In genomic region chr19:2230029-2230531, GRCh38 we compare ENCODE assay signal across 29 cellular contexts. TPM values are rescaled to one million over a fixed set of nuclear protein-coding genes. Genes with fewer than 3 reads are reported as not detected.
DNase-seq lines count a peak whose midpoint lies in the region; ATAC-seq and TF ChIP-seq lines count a peak whose summit lies in the region.
"Had no signal": no experiment of that assay in that cellular context is flagged by ENCODE, and none has a peak within 500 bp of the region (broad histone marks: within the 10 kb centered on the region; RNA-seq: fewer than 3 reads in every experiment).

No MANE protein-coding gene starts in this region.

- H3K4me3 Mint-ChIP-seq in CD4-positive, alpha-beta T cell = no peak overlapping the region
- H3K4me3 Mint-ChIP-seq in WTC11 (no peak overlapping the region), neural progenitor cell (peak overlapping the region; percentile 9)
- H3K4me3 Mint-ChIP-seq: CD8-positive, alpha-beta T cell; naive thymus-derived CD8-positive, alpha-beta T cell; T-helper 1 cell treated with Interleukin-12 subunit alpha and Interleukin-12 subunit beta and Interleukin-4 antibody, amounts not matched to agents 30 μg/mL and 1 μg/mL, for 36 hours had no signal

- H3K9me2 ChIP-seq in PC-3 (replicated peaks; ENCODE audit: low read length) (no peaks in the 10 kb centered on the region), GM23248 (ENCODE audit: insufficient read depth) (no peaks in the 10 kb centered on the region)

- peaks cover 8% of the 10 kb centered on the region for H3K4me1 Mint-ChIP-seq in CD4-positive, alpha-beta T cell (ENCODE audit: low read depth)
- H3K4me1 Mint-ChIP-seq in WTC11 = peaks cover 2% of the 10 kb centered on the region; the same call in 1 of the 2 replicates
- peaks cover 8% of the 10 kb centered on the region for H3K4me1 Mint-ChIP-seq in neural progenitor cell

- peaks cover 12% of the 10 kb centered on the region for H3F3A ChIP-seq in neural progenitor cell (ENCODE audit: low read depth)
- H3F3A ChIP-seq in PC-3 (ENCODE audit: low read length, unreplicated experiment) = no peaks in the 10 kb centered on the region
- H3F3A ChIP-seq in GM23248 (ENCODE audit: insufficient read depth) = peaks cover 19% of the 10 kb centered on the region; the same call in 1 of the 2 replicates

- CTCF ChIA-PET in CD4-positive, alpha-beta T cell (lab: Charles Lee) = no interaction called here
- CTCF ChIA-PET in WTC11 (lab: Charles Lee) = interaction anchor here (2.6 to 2.8 kb wide), 2 partner anchors 31 to 74 kb away, joined by 7 to 18 read pairs; no protein-coding TSS in a partner anchor
- CTCF ChIA-PET in PC-3 (lab: Charles Lee) = interaction anchor here (0.8 kb wide), 1 partner anchor 74 kb away, joined by 3 read pairs; no protein-coding TSS in a partner anchor

- peaks cover 91% of the 10 kb centered on the region for H3K36me3 ChIP-seq in BLaER1
- H3K36me3 ChIP-seq in neural progenitor cell = no peaks in the 10 kb centered on the region
- H3K36me3 ChIP-seq in PC-3 (ENCODE audit: low read depth, low read length) = peaks cover 5% of the 10 kb centered on the region; the same call in 1 of the 2 replicates
- H3K36me3 ChIP-seq in GM23248 (ENCODE audit: low read depth) = no peaks in the 10 kb centered on the region
- H3K36me3 ChIP-seq: uterus had no signal

- H2AFZ ChIP-seq in neural progenitor cell (replicated peaks) (no peak overlapping the region), PC-3 (ENCODE audit: low read length) (no peak overlapping the region), GM23248 (no peak overlapping the region)

- H3K27me3 ChIP-seq in BLaER1 (no peaks in the 10 kb centered on the region), neural progenitor cell (no peaks in the 10 kb centered on the region), PC-3 (ENCODE audit: low read length) (no peaks in the 10 kb centered on the region), GM23248 (replicated peaks; ENCODE audit: insufficient read depth) (no peaks in the 10 kb centered on the region)
- no peaks in the 10 kb centered on the region for H3K27me3 ChIP-seq in CD4-positive, alpha-beta T cell (ENCODE audit: control insufficient read depth, insufficient read depth, low read length)
- H3K27me3 ChIP-seq: adrenal gland, body of pancreas, heart left ventricle, pancreas, uterus had no signal

- no TSS peak for BruUV-seq in PC-3 (replicated peaks; lab: Mats Ljungman, UMichigan)

- H3K27me3 Mint-ChIP-seq in CD4-positive, alpha-beta T cell = no peaks in the 10 kb centered on the region
- H3K27me3 Mint-ChIP-seq in WTC11 (ENCODE audit: low read depth) (no peaks in the 10 kb centered on the region), neural progenitor cell (ENCODE audit: insufficient read depth, low read depth) (peaks cover 8% of the 10 kb centered on the region)
- H3K27me3 Mint-ChIP-seq: naive thymus-derived CD8-positive, alpha-beta T cell had no signal

- DNase-seq in CD4-positive, alpha-beta T cell = no peak
- DNase-seq in WTC11 (ENCODE audit: low spot score) = no peak
- DNase-seq in neural progenitor cell (ENCODE audit: low spot score) = no peak
- no peak for DNase-seq in PC-3
- no peak for DNase-seq in GM19238 (ENCODE audit: insufficient read length, low spot score)
- no peak for DNase-seq in GM23248
- DNase-seq: activated CD4-positive, alpha-beta T cell treated with anti-CD3 and anti-CD28 coated beads for 1 hour; activated naive CD4-positive, alpha-beta T cell; activated T-cell treated with anti-CD3 and anti-CD28 coated beads, Interleukin-2, amount 50 U/mL, for 48 hours; adrenal gland; body of pancreas; CD8-positive, alpha-beta T cell; heart left ventricle; kidney; naive thymus-derived CD8-positive, alpha-beta T cell; NCI-H1417; NCI-H2107; NCI-H446 treated with DMSO at 0.1 percent for 48 hours; pancreas; stimulated activated CD4-positive, alpha-beta T cell treated with anti-CD3 and anti-CD28 coated beads, Interleukin-4, amount 100 ng/mL, for 24 hours; stimulated activated naive CD4-positive, alpha-beta T cell; uterus had no signal

- peak overlapping the region; percentile 20 for H3K27ac Mint-ChIP-seq in CD4-positive, alpha-beta T cell
- peak overlapping the region; percentile 47 for H3K27ac Mint-ChIP-seq in WTC11
- no peak overlapping the region for H3K27ac Mint-ChIP-seq in neural progenitor cell
- H3K27ac Mint-ChIP-seq: CD8-positive, alpha-beta T cell; T-helper 1 cell treated with Interleukin-12 subunit alpha and Interleukin-12 subunit beta and Interleukin-4 antibody, amounts not matched to agents 30 μg/mL and 1 μg/mL, for 36 hours had no signal

- H3K79me2 ChIP-seq in neural progenitor cell (ENCODE audit: low read depth) (peaks cover 12% of the 10 kb centered on the region), PC-3 (ENCODE audit: low read length) (peaks cover 22% of the 10 kb centered on the region), GM23248 (ENCODE audit: insufficient read depth) (peaks cover 37% of the 10 kb centered on the region)

- H3K9ac ChIP-seq in BLaER1 (peak overlapping the region; percentile 55; the same call in 1 of the 2 replicates), neural progenitor cell (no peak overlapping the region), PC-3 (ENCODE audit: low read length) (no peak overlapping the region), GM23248 (no peak overlapping the region)
- H3K9ac ChIP-seq: KMS-11 had no signal

- H3K4me1 ChIP-seq in BLaER1 (peaks cover 100% of the 10 kb centered on the region), neural progenitor cell (peaks cover 4% of the 10 kb centered on the region), PC-3 (ENCODE audit: insufficient read depth, low read length) (no peaks in the 10 kb centered on the region), GM23248 (ENCODE audit: insufficient read depth) (no peaks in the 10 kb centered on the region)

- H4K20me1 ChIP-seq in BLaER1 = peaks cover 95% of the 10 kb centered on the region
- H4K20me1 ChIP-seq in neural progenitor cell (ENCODE audit: low read depth) = peaks cover 23% of the 10 kb centered on the region
- H4K20me1 ChIP-seq in PC-3 (ENCODE audit: low read length) = no peaks in the 10 kb centered on the region
- no peaks in the 10 kb centered on the region for H4K20me1 ChIP-seq in GM23248 (ENCODE audit: insufficient read depth)

- no peak for TF ChIP-seq CTCF in CD4-positive, alpha-beta T cell (IDR thresholded peaks at IDR 0.05)
- no peak for TF ChIP-seq CTCF in WTC11 (IDR thresholded peaks at IDR 0.05)
- TF ChIP-seq CTCF in neural progenitor cell (IDR thresholded peaks at IDR 0.05) = no peak
- TF ChIP-seq CTCF in PC-3 (conservative IDR thresholded peaks at IDR 0.05; ENCODE audit: low read depth, low read length) = no peak

- WGBS in GM23248 (ENCODE audit: low coverage in 1 of 2, low lambda C conversion rate in 2 of 2, missing lambda C conversion rate in 2 of 2), 2 experiments = 98 to 99% methylated on average over 43 of the region's 43 CpGs

- no peak overlapping the region for H3K4me3 ChIP-seq in BLaER1
- no peak overlapping the region for H3K4me3 ChIP-seq in neural progenitor cell
- no peak overlapping the region for H3K4me3 ChIP-seq in PC-3 (ENCODE audit: low read length)
- H3K4me3 ChIP-seq in GM23248 = no peak overlapping the region
- H3K4me3 ChIP-seq: adrenal gland, body of pancreas, heart left ventricle, pancreas, thoracic aorta, uterus had no signal

- intact Hi-C loops in CD4-positive, alpha-beta T cell (cut with DNase I, micrococcal nuclease) = loop anchor here (10.0 kb wide), 2 partner anchors 215 to 385 kb away; partner anchors contain the start of gene BTBD2 (in 1 of the 2)
- intact Hi-C loops in PC-3 (cut with micrococcal nuclease) = loop anchor here (10.0 kb wide), 1 partner anchor 85 kb away; no protein-coding TSS in a partner anchor

- H3K4me2 ChIP-seq in BLaER1 (peak overlapping the region; percentile 76), neural progenitor cell (no peak overlapping the region), PC-3 (ENCODE audit: low read length) (no peak overlapping the region), GM23248 (ENCODE audit: unreplicated experiment) (no peak overlapping the region)
- H3K4me2 ChIP-seq: KMS-11 had no signal

- in situ Hi-C loops in GM23248 (cut with MboI) = no loop called here

- H3K27ac ChIP-seq in BLaER1 = peak overlapping the region; percentile 84; the same call in 1 of the 2 replicates
- H3K27ac ChIP-seq in CD4-positive, alpha-beta T cell (ENCODE audit: low read depth, low read length) = no peak overlapping the region
- H3K27ac ChIP-seq in neural progenitor cell = no peak overlapping the region
- H3K27ac ChIP-seq in PC-3 (ENCODE audit: low read length) = no peak overlapping the region
- H3K27ac ChIP-seq in GM23248 = no peak overlapping the region
- H3K27ac ChIP-seq: epithelial cell of prostate, KMS-11, pancreas, thoracic aorta, uterus had no signal

- no peak for ATAC-seq in CD4-positive, alpha-beta T cell (ENCODE audit: poor library complexity)
- ATAC-seq in WTC11 (no peak), PC-3 (no peak)
- ATAC-seq: body of pancreas; CD8-positive, alpha-beta T cell; naive thymus-derived CD8-positive, alpha-beta T cell; pancreas had no signal

- peaks cover 26% of the 10 kb centered on the region for H3K36me3 Mint-ChIP-seq in CD4-positive, alpha-beta T cell (ENCODE audit: low read depth)
- H3K36me3 Mint-ChIP-seq in WTC11 (peaks cover 16% of the 10 kb centered on the region), neural progenitor cell (peaks cover 8% of the 10 kb centered on the region)

- H3K9me3 ChIP-seq in BLaER1 = no peaks in the 10 kb centered on the region
- no peaks in the 10 kb centered on the region for H3K9me3 ChIP-seq in CD4-positive, alpha-beta T cell (ENCODE audit: control insufficient read depth, low read length)
- no peaks in the 10 kb centered on the region for H3K9me3 ChIP-seq in neural progenitor cell (ENCODE audit: low read depth)
- no peaks in the 10 kb centered on the region for H3K9me3 ChIP-seq in PC-3 (ENCODE audit: low read length)
- H3K9me3 ChIP-seq in GM23248 (ENCODE audit: low read depth) = no peaks in the 10 kb centered on the region
- H3K9me3 ChIP-seq: adrenal gland, body of pancreas, heart left ventricle, pancreas, thoracic aorta, uterus had no signal

- no peaks in the 10 kb centered on the region for H3K9me3 Mint-ChIP-seq in CD4-positive, alpha-beta T cell
- H3K9me3 Mint-ChIP-seq in WTC11 = no peaks in the 10 kb centered on the region
- no peaks in the 10 kb centered on the region for H3K9me3 Mint-ChIP-seq in neural progenitor cell
- H3K9me3 Mint-ChIP-seq: CD8-positive, alpha-beta T cell; naive thymus-derived CD8-positive, alpha-beta T cell; T-helper 1 cell treated with Interleukin-12 subunit alpha and Interleukin-12 subunit beta and Interleukin-4 antibody, amounts not matched to agents 30 μg/mL and 1 μg/mL, for 36 hours had no signal

- POLR2A ChIA-PET in CD4-positive, alpha-beta T cell (lab: Charles Lee) = interaction anchor here (0.7 kb wide), 1 partner anchor 9 kb away, joined by 5 read pairs; no protein-coding TSS in a partner anchor
- POLR2A ChIA-PET in WTC11 (lab: Charles Lee) (interaction anchor here (0.6 to 1.1 kb wide), 2 partner anchors 82 to 94 kb away, joined by 3 read pairs; no protein-coding TSS in a partner anchor), PC-3 (lab: Charles Lee; ENCODE audit: unreplicated experiment) (no interaction called here)

RNA-seq across cellular contexts. Expression of gene PLEKHJ1, which starts 6.0 kb away (rescaled TPM):
- 10 to 100 TPM; 21.4 to 23.2 TPM for total RNA-seq in CD4-positive, alpha-beta T cell
- 164 to 189 TPM (median 167 TPM) in 3 replicates for total RNA-seq in WTC11 (2021)
- total RNA-seq in neural progenitor cell (ENCODE audit: low replicate concordance) = 77.6 and 145 TPM in 2 replicates
- total RNA-seq in PC-3 (2014; rRNA removed) = 94.8 and 108 TPM in 2 replicates
- total RNA-seq in GM23248 (2014; rRNA removed; shearing (Covaris generic)) = 68.3 and 85.1 TPM in 2 replicates
- 62.3 and 69.5 TPM in 2 replicates for polyA plus RNA-seq in GM23248 (2016; fragmentation: Nextera tagmentation; extraction: Ambion mirVana)

RNA-seq across cellular contexts. Expression of gene SF3A2, which starts 6.5 kb away (rescaled TPM):
- total RNA-seq in CD4-positive, alpha-beta T cell = 100 to 1,000 TPM; 186 to 194 TPM
- total RNA-seq in WTC11 (2021) (167 to 184 TPM (median 169 TPM) in 3 replicates), neural progenitor cell (ENCODE audit: low replicate concordance) (14.4 and 50.7 TPM in 2 replicates), PC-3 (2014; rRNA removed) (33.8 and 55.5 TPM in 2 replicates)
- total RNA-seq in GM23248 (2014; rRNA removed; shearing (Covaris generic)) = 20.9 and 26.7 TPM in 2 replicates
- polyA plus RNA-seq in GM23248 (2016; fragmentation: Nextera tagmentation; extraction: Ambion mirVana) = 13.7 and 16.8 TPM in 2 replicates

RNA-seq across cellular contexts. Expression of gene AMH, which starts 19.0 kb away (rescaled TPM):
- total RNA-seq in CD4-positive, alpha-beta T cell = 1 to 10 TPM; 3.3 to 3.5 TPM
- 4.7 to 11.2 TPM (median 5.2 TPM) in 3 replicates for total RNA-seq in WTC11 (2021)
- total RNA-seq in neural progenitor cell (ENCODE audit: low replicate concordance) = 3.5 and 22.4 TPM in 2 replicates
- 6.0 and 7.7 TPM in 2 replicates for total RNA-seq in PC-3 (2014; rRNA removed)
- total RNA-seq in GM23248 (2014; rRNA removed; shearing (Covaris generic)) = not detected in 2 replicates
- polyA plus RNA-seq in GM23248 (2016; fragmentation: Nextera tagmentation; extraction: Ambion mirVana) = not detected in 2 replicates
- polyA plus RNA-seq: naive thymus-derived CD8-positive, alpha-beta T cell had no signal

RNA-seq across cellular contexts. Expression of gene JSRP1, which starts 26.1 kb away (rescaled TPM):
- under 1 TPM; 0.56 to 0.58 TPM for total RNA-seq in CD4-positive, alpha-beta T cell
- total RNA-seq in WTC11 (2021) (0.33 to 1.4 TPM (median 0.73 TPM) in 3 replicates), neural progenitor cell (ENCODE audit: low replicate concordance) (0.12 TPM in 1 of 2 replicates, not detected in the other), PC-3 (2014; rRNA removed) (not detected in 2 replicates)
- total RNA-seq in GM23248 (2014; rRNA removed; shearing (Covaris generic)) = not detected in 2 replicates
- 0.41 TPM in 1 of 2 replicates, not detected in the other for polyA plus RNA-seq in GM23248 (2016; fragmentation: Nextera tagmentation; extraction: Ambion mirVana)
- total RNA-seq: body of pancreas, HT1080, right cardiac atrium, thoracic aorta, uterus had no signal

RNA-seq across cellular contexts. Expression of gene PEAK3, which starts 51.9 kb away (rescaled TPM):
- not detected for total RNA-seq in CD4-positive, alpha-beta T cell
- total RNA-seq in WTC11 (2021) (not detected in 3 replicates), neural progenitor cell (ENCODE audit: low replicate concordance) (not detected in 2 replicates), PC-3 (2014; rRNA removed) (not detected in 2 replicates)
- not detected in 2 replicates for total RNA-seq in GM23248 (2014; rRNA removed; shearing (Covaris generic))
- 0.19 TPM in 1 of 2 replicates, not detected in the other for polyA plus RNA-seq in GM23248 (2016; fragmentation: Nextera tagmentation; extraction: Ambion mirVana)
- total RNA-seq: CD8-positive, alpha-beta T cell had no signal
